8 cellular contexts compared by ENCODE assay signal in genomic region chr17:75036643-75037268, GRCh38. TPM values are rescaled to one million over a fixed set of nuclear protein-coding genes. Genes with fewer than 3 reads are reported as not detected.
DNase-seq lines count a peak whose midpoint lies in the region; ATAC-seq and TF ChIP-seq lines count a peak whose summit lies in the region.

No MANE protein-coding gene starts in this region.

- peak overlapping the region; percentile 95 to 96 for H3K27ac ChIP-seq in esophagus (ENCODE audit: low read depth in 2 of 2, low read length in 1 of 2)
- H3K27ac ChIP-seq in testis = peak overlapping the region; percentile 4 to 95

- H3K36me3 ChIP-seq in esophagus (ENCODE audit: control insufficient read depth in 2 of 2, insufficient read depth in 2 of 2, low read length in 1 of 2) (peaks cover 9 to 11% of the 10 kb centered on the region in 2 donors), testis (ENCODE audit: low read depth, missing control alignments) (no peaks in the 10 kb centered on the region)

- ATAC-seq in HG02623 (IDR thresholded peaks at IDR 0.05; ENCODE audit: unreplicated experiment) = no peak

- peaks cover 0 to 10% of the 10 kb centered on the region in 2 donors for H3K4me1 ChIP-seq in esophagus (ENCODE audit: control insufficient read depth in 2 of 2, insufficient read depth in 2 of 2, low read length in 1 of 2)
- peaks cover 20% of the 10 kb centered on the region for H3K4me1 ChIP-seq in testis

- H3K4me3 ChIP-seq in esophagus (ENCODE audit: low read depth in 1 of 2, low read length in 2 of 2) = no peak overlapping the region
- H3K4me3 ChIP-seq in testis = peak overlapping the region in 1 of 2 donors; percentile 71

- intact Hi-C loops in testis (cut with DNase I; ENCODE audit: low total_unique reads) = no loop called here

- WGBS in esophagus, 2 donors = 35 to 44% methylated on average over 27 of the region's 27 CpGs
- WGBS in testis, 2 donors = 40 to 56% methylated on average over 23 to 27 of the region's 27 CpGs

- H3K27me3 ChIP-seq in esophagus (ENCODE audit: control insufficient read depth in 1 of 2, insufficient read depth in 2 of 2, low read length in 2 of 2) = no peaks in the 10 kb centered on the region
- H3K27me3 ChIP-seq in testis = no peaks in the 10 kb centered on the region

- H3K9me3 ChIP-seq in esophagus (ENCODE audit: control insufficient read depth in 2 of 2, insufficient read depth in 1 of 2, low read depth in 1 of 2, low read length in 1 of 2) (no peaks in the 10 kb centered on the region), testis (no peaks in the 10 kb centered on the region)

- TF ChIP-seq CTCF in testis (IDR thresholded peaks at IDR 0.05) = no peak

- TF ChIP-seq POLR2A in testis (IDR thresholded peaks at IDR 0.05) = no peak

- DNase-seq in AG08396 (ENCODE audit: low spot score) = peak; percentile 77
- DNase-seq in NCI-H187 (lab: John Stamatoyannopoulos, UW) = peak; percentile 16 to 62
- peak; percentile 49 to 67 for DNase-seq in activated CD8-positive, alpha-beta memory T cell treated with anti-CD3 and anti-CD28 coated beads for 4 hours (ENCODE audit: low read depth in 2 of 2)
- peak; percentile 38 for DNase-seq in occipital lobe (lab: John Stamatoyannopoulos, UW)
- DNase-seq in testis = peak; percentile 84
- DNase-seq in NCI-H1092 treated with DMSO at 0.1 percent for 48 hours (lab: John Stamatoyannopoulos, UW) = no peak

RNA-seq across cellular contexts. Expression of gene ATP5PD, which starts 10.0 kb away (rescaled TPM):
- 100 to 1,000 TPM; 465 to 697 TPM for polyA plus RNA-seq in esophagus
- total RNA-seq in occipital lobe = 100 TPM
- 100 to 1,000 TPM; 126 to 148 TPM for total RNA-seq in testis
- 190 TPM for polyA plus RNA-seq in testis (ENCODE audit: insufficient read depth, low read depth, low replicate concordance)

RNA-seq across cellular contexts. Expression of gene KCTD2, which starts 10.3 kb away (rescaled TPM):
- polyA plus RNA-seq in esophagus (10 to 100 TPM in 1 of 2 donors, 1 to 10 TPM in 1; 10.0 to 11.5 TPM), testis (ENCODE audit: insufficient read depth, low read depth, low replicate concordance) (88.9 TPM)
- total RNA-seq in occipital lobe (30.4 TPM), testis (100 to 1,000 TPM; 122 to 135 TPM)

RNA-seq across cellular contexts. Expression of gene MRPL58, which starts 24.3 kb away (rescaled TPM):
- polyA plus RNA-seq in esophagus (10 to 100 TPM; 31.8 to 42.4 TPM), testis (ENCODE audit: insufficient read depth, low read depth, low replicate concordance) (20.9 TPM)
- total RNA-seq in occipital lobe (8.0 TPM), testis (10 to 100 TPM; 24.3 to 38.1 TPM)

RNA-seq across cellular contexts. Expression of gene CDR2L, which starts 49.3 kb away (rescaled TPM):
- polyA plus RNA-seq in esophagus = 1 to 10 TPM; 3.6 to 4.3 TPM
- 4.5 TPM for total RNA-seq in occipital lobe
- total RNA-seq in testis = 10 to 100 TPM; 39.5 to 39.6 TPM
- 16.6 TPM for polyA plus RNA-seq in testis (ENCODE audit: insufficient read depth, low read depth, low replicate concordance)

RNA-seq across cellular contexts. Expression of gene SLC16A5, which starts 51.0 kb away (rescaled TPM):
- polyA plus RNA-seq in esophagus (1 to 10 TPM; 8.7 to 10.0 TPM), testis (ENCODE audit: insufficient read depth, low read depth, low replicate concordance) (6.9 TPM)
- total RNA-seq in occipital lobe (1.4 TPM), testis (10 to 100 TPM in 1 of 2 donors, 1 to 10 TPM in 1; 6.4 to 11.1 TPM)
